In genomic region chr17:8264320-8264719, GRCh38 we compare ENCODE assay signal across 11 cellular contexts. TPM values are rescaled to one million over a fixed set of nuclear protein-coding genes. Genes with fewer than 3 reads are reported as not detected.
"Had no signal": no experiment of that assay in that cellular context is flagged by ENCODE, and none has a peak within 500 bp of the region (broad histone marks: within the 10 kb centered on the region; RNA-seq: fewer than 3 reads in every experiment).

No MANE protein-coding gene starts in this region.

- H3K4me3 ChIP-seq: GM23248, HAP-1, K562 had no signal

- H3K27ac ChIP-seq: GM23248, HL-60 had no signal

- H3K9me3 ChIP-seq: HAP-1 had no signal

- ATAC-seq: HCT116, HepG2, K562 had no signal

- DNase-seq: GM23248, GOT3, H7, HFFc6, KG1 had no signal

- H3K4me1 ChIP-seq: HAP-1 had no signal

- H3K9ac ChIP-seq: GM23248 had no signal

- H2AFZ ChIP-seq: GM23248 had no signal

RNA-seq across cellular contexts. Expression of gene ARHGEF15, which starts 45.7 kb away (rescaled TPM):
- total RNA-seq: GM23248, H4, HepG2, HFFc6, K562 had no signal
- polyA plus RNA-seq: GM23248, HepG2, K562 had no signal
